8 cellular contexts compared by ENCODE assay signal in the genomic region with DNA sequence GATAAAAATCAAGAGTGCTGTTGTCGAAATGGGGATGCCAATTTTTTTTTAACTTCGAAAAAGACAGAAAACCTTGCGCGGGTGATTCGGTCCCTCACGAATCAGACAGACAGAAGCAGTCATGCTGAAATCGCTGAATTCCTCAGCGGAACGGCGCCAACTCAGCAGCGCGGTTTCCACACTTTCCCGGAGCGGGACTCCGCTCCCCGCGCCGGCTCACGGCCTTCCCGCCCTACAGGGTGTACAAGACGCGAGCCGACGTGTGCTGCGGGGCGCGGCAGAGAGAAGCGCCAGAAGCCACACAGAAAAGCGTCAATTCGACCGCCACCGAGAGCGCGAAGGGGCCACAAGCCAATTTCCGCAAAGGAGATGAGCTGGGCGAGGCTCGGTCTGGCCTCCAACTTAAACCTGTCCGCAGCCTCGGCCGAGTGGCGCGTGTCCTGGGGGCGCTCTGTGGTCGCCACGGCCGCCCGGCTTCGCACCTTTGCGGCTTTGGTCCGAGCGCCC. TPM values are rescaled to one million over a fixed set of nuclear protein-coding genes. Genes with fewer than 3 reads are reported as not detected.
A peak's percentile ranks its signal among the peaks of the same experiment; 100 is the strongest.
DNase-seq lines count a peak whose midpoint lies in the region; ATAC-seq, FAIRE-seq and TF ChIP-seq lines count a peak whose summit lies in the region.

No MANE protein-coding gene starts in this region.

- no peaks in the 10 kb centered on the region for H3K9me3 Mint-ChIP-seq in T-helper 1 cell treated with Interleukin-12 subunit alpha and Interleukin-12 subunit beta and Interleukin-4 antibody, amounts not matched to agents 30 μg/mL and 1 μg/mL, for 36 hours

- H3K4me3 ChIP-seq in fibroblast of pulmonary artery (replicated peaks; ENCODE audit: low read depth, low read length) = no peak overlapping the region
- H3K4me3 ChIP-seq in sigmoid colon = peak overlapping the region; percentile 45 to 62 (median 59)

- H3K4me1 ChIP-seq in sigmoid colon = peaks cover 0 to 12% (median 0%) of the 10 kb centered on the region in 4 donors

- H3K27ac Mint-ChIP-seq in T-helper 1 cell treated with Interleukin-12 subunit alpha and Interleukin-12 subunit beta and Interleukin-4 antibody, amounts not matched to agents 30 μg/mL and 1 μg/mL, for 36 hours = peak overlapping the region; percentile 52

- 6 to 9% methylated on average over 51 of the region's 51 CpGs for WGBS in sigmoid colon, 2 donors

- FAIRE-seq in GM12891 (lab: Jason Lieb, UNC) = peak; percentile 35

- H3K4me1 Mint-ChIP-seq in T-helper 1 cell treated with Interleukin-12 subunit alpha and Interleukin-12 subunit beta and Interleukin-4 antibody, amounts not matched to agents 30 μg/mL and 1 μg/mL, for 36 hours (ENCODE audit: low read depth) = peaks cover 6% of the 10 kb centered on the region

- no peak for TF ChIP-seq POLR2A in GM12891 (IDR thresholded peaks at IDR 0.05; ENCODE audit: low read depth, low read length)
- no peak for TF ChIP-seq POLR2A in sigmoid colon (IDR thresholded peaks at IDR 0.05)

- H3K36me3 ChIP-seq in sigmoid colon = no peaks in the 10 kb centered on the region

- TF ChIP-seq CTCF in fibroblast of pulmonary artery (IDR thresholded peaks at IDR 0.05; ENCODE audit: low read length, missing control alignments) (no peak), sigmoid colon (IDR thresholded peaks at IDR 0.05) (no peak)

- H3K27me3 Mint-ChIP-seq in T-helper 1 cell treated with Interleukin-12 subunit alpha and Interleukin-12 subunit beta and Interleukin-4 antibody, amounts not matched to agents 30 μg/mL and 1 μg/mL, for 36 hours (ENCODE audit: low read depth) = peaks cover 20% of the 10 kb centered on the region

- intact Hi-C loops in sigmoid colon (cut with DNase I) = loop anchor here (2.0 to 10.0 kb wide), 2 partner anchors 231 to 309 kb away; a partner anchor contains a TSS

- ATAC-seq in HG02642 (IDR thresholded peaks at IDR 0.05; ENCODE audit: poor library complexity, unreplicated experiment) = peak; percentile 18

- peak overlapping the region; percentile 80 to 89 (median 84) for H3K27ac ChIP-seq in sigmoid colon

- H3K4me3 Mint-ChIP-seq in T-helper 1 cell treated with Interleukin-12 subunit alpha and Interleukin-12 subunit beta and Interleukin-4 antibody, amounts not matched to agents 30 μg/mL and 1 μg/mL, for 36 hours = peak overlapping the region; percentile 65

- no peaks in the 10 kb centered on the region for H3K9me3 ChIP-seq in sigmoid colon

- H3K27me3 ChIP-seq in sigmoid colon = no peaks in the 10 kb centered on the region

- DNase-seq in GM12891 (ENCODE audit: insufficient read length, low spot score) (no peak), fibroblast of pulmonary artery (ENCODE audit: low read depth) (peak; percentile 4), sigmoid colon (peak; percentile 73), GDM1 (lab: John Stamatoyannopoulos, UW) (no peak), cortex of kidney (lab: John Stamatoyannopoulos, UW) (no peak), dedifferentiated amniotic fluid mesenchymal stem cell (ENCODE audit: extremely low spot score) (no peak)

- H3K36me3 Mint-ChIP-seq in T-helper 1 cell treated with Interleukin-12 subunit alpha and Interleukin-12 subunit beta and Interleukin-4 antibody, amounts not matched to agents 30 μg/mL and 1 μg/mL, for 36 hours (ENCODE audit: low read depth) = no peaks in the 10 kb centered on the region

- TF ChIP-seq EP300 in sigmoid colon (IDR thresholded peaks at IDR 0.05) = no peak

TF ChIP-seq in GM12891, 5 proteins besides CTCF, POLR2A, EP300 and RAD21:
- TF ChIP-seq TAF1 (IDR thresholded peaks at IDR 0.05; ENCODE audit: low read depth, low read length) (peak; percentile 30; the same call in 1 of the 2 replicates), POLR2AphosphoS5 (IDR thresholded peaks at IDR 0.05; ENCODE audit: low read depth, low read length) (0 out of 2 replicates have a peak, but pooled peaks have one; percentile 30), POU2F2 (IDR thresholded peaks at IDR 0.05; ENCODE audit: low read depth, low read length) (no peak), SPI1 (IDR thresholded peaks at IDR 0.05; ENCODE audit: low read depth, low read length) (no peak), PAX5 (IDR thresholded peaks at IDR 0.05; ENCODE audit: insufficient read depth, low read length, severe bottlenecking) (no peak)

RNA-seq across cellular contexts. Expression of a gene that starts 1.3 kb away (rescaled TPM):
- 1.8 TPM for polyA plus RNA-seq in GM12891 (2012; ENCODE audit: low read depth, missing spikeins)
- total RNA-seq in sigmoid colon = 1 to 10 TPM; 4.1 to 7.3 (median 5.6) TPM
- polyA plus RNA-seq in sigmoid colon = under 1 TPM in 2 of 3 donors, not detected in 1; 0.17 to 0.23 TPM

Comparison
In these comparisons a context has a peak if more than half of its experiments do, and no peak if none do; other contexts are left out.
1. DNase-seq: peak in fibroblast of pulmonary artery (single experiment) and sigmoid colon (single experiment); none in GM12891 (single experiment), GDM1 (single experiment), cortex of kidney (single experiment) and dedifferentiated amniotic fluid mesenchymal stem cell (single experiment).